ENCODE assay signal across 10 cellular contexts in the genomic region with DNA sequence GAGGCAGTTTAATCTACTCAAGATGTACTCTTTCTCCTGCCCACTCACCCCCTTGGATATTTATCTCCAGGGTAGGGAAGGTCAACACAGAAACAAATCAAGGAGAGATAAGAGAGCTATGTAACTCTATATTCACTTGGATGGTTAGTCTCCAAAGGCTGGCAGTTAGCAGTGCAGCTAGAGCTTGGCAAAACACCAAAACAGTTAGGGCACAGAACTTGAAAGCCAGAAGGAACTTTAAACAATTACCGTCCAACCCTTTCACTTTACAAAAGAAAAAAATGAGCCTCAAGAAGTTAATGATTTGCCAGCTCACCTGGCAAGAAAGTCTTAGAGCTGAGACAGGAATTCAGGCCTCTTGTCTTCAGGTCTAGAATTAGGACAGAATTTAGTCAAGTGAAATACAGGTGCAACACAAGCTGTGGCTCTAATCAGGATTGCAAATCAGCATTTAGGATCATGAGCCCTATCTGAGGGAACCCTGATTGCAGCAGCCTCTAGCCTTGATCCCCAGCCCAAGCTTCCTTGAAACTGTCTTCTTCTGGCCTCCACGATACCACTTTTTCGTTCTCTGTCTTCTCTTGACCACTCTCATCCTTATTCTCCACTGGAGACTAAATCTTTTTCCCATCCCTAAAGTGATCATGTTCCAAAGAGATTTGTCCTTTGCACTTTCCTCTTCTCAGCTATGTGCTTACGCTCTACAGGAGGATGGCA. TPM values are rescaled to one million over a fixed set of nuclear protein-coding genes. Genes with fewer than 3 reads are reported as not detected.
DNase-seq lines count a peak whose midpoint lies in the region; ATAC-seq and TF ChIP-seq lines count a peak whose summit lies in the region.
"Had no signal": no experiment of that assay in that cellular context is flagged by ENCODE, and none has a peak within 500 bp of the region (broad histone marks: within the 10 kb centered on the region; RNA-seq: fewer than 3 reads in every experiment).

No MANE protein-coding gene starts in this region.

- peaks cover 52% of the 10 kb centered on the region for H3K4me1 Mint-ChIP-seq in neural progenitor cell

- TF ChIP-seq CTCF in neural progenitor cell (IDR thresholded peaks at IDR 0.05) = no peak

- ATAC-seq in HG02678 (IDR thresholded peaks at IDR 0.05; ENCODE audit: unreplicated experiment) = peak; percentile 49

- DNase-seq in DMS79 treated with DMSO at 0.1 percent for 48 hours (lab: John Stamatoyannopoulos, UW) (peak; percentile 44), neural progenitor cell (ENCODE audit: low spot score) (no peak), COLO668 (lab: John Stamatoyannopoulos, UW; ENCODE audit: unreplicated experiment) (no peak), nucleus accumbens (lab: John Stamatoyannopoulos, UW) (no peak), HAP-1 (ENCODE audit: low spot score in 2 of 2) (no peak)
- DNase-seq in effector CD8-positive, alpha-beta T cell (lab: John Stamatoyannopoulos, UW) = no peak
- DNase-seq: activated naive CD4-positive, alpha-beta T cell treated with anti-CD3 and anti-CD28 coated beads, Interleukin-2, amount 50 U/mL, for 16 hours; EL had no signal

- no peaks in the 10 kb centered on the region for H4K20me1 ChIP-seq in neural progenitor cell (ENCODE audit: low read depth)

- in situ Hi-C loops in HAP-1 (cut with MboI; ENCODE audit: low sequenced_read_pairs) = no loop called here

- no peak overlapping the region for H2AFZ ChIP-seq in neural progenitor cell (replicated peaks)

- no peaks in the 10 kb centered on the region for H3K9me3 Mint-ChIP-seq in neural progenitor cell

- H3K9ac ChIP-seq in neural progenitor cell = no peak overlapping the region

- H3K4me2 ChIP-seq in neural progenitor cell = no peak overlapping the region

- H3K4me3 ChIP-seq in neural progenitor cell (no peak overlapping the region), HAP-1 (no peak overlapping the region)

- peaks cover 6% of the 10 kb centered on the region for H3K79me2 ChIP-seq in neural progenitor cell (ENCODE audit: low read depth)

- H3K4me1 ChIP-seq in neural progenitor cell (peaks cover 23% of the 10 kb centered on the region), HAP-1 (peaks cover 7% of the 10 kb centered on the region)

- no peaks in the 10 kb centered on the region for H3K9me3 ChIP-seq in neural progenitor cell (ENCODE audit: low read depth)
- H3K9me3 ChIP-seq in HAP-1 = peaks cover 2% of the 10 kb centered on the region; the same call in 1 of the 2 replicates

- no peaks in the 10 kb centered on the region for H3F3A ChIP-seq in neural progenitor cell (ENCODE audit: low read depth)

- H3K27me3 ChIP-seq in neural progenitor cell (no peaks in the 10 kb centered on the region), HAP-1 (ENCODE audit: low read depth) (no peaks in the 10 kb centered on the region)

- H3K27me3 Mint-ChIP-seq in neural progenitor cell (ENCODE audit: insufficient read depth, low read depth) = peaks cover 2% of the 10 kb centered on the region

- H3K36me3 ChIP-seq in neural progenitor cell (no peaks in the 10 kb centered on the region), HAP-1 (replicated peaks) (peaks cover 49% of the 10 kb centered on the region)

- peaks cover 73% of the 10 kb centered on the region for H3K36me3 Mint-ChIP-seq in neural progenitor cell

- peak overlapping the region; percentile 1 for H3K27ac Mint-ChIP-seq in neural progenitor cell

- no peak overlapping the region for H3K4me3 Mint-ChIP-seq in neural progenitor cell

- H3K27ac ChIP-seq in cingulate gyrus (ENCODE audit: low read depth, low read length) (peak overlapping the region; percentile 58), neural progenitor cell (no peak overlapping the region)

RNA-seq across cellular contexts. Expression of gene NEDD9, which starts 14.9 kb away (rescaled TPM):
- 4.9 and 8.2 TPM in 2 replicates for total RNA-seq in neural progenitor cell (ENCODE audit: low replicate concordance)
